Comparison of ENCODE assay signal across 12 cellular contexts in the genomic region with DNA sequence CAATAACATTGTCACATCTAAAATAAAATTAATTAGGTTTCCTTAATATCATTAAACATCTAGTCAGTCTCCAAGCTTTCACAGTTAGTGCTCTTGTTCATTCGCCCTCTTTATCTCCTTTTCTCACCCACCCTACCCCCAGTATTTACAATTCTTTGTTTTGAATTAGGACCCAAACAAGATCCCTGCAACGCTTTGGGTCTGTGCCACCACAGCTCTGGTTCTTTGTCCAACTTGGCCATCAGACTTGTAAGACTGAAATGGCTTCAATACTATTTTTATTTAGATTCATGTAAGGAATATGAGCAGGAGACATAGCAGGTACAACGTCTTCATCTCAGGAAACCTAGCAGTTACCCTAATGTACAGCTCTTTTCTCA.
DNase-seq lines count a peak whose midpoint lies in the region; ATAC-seq and TF ChIP-seq lines count a peak whose summit lies in the region.
"Had no signal": no experiment of that assay in that cellular context is flagged by ENCODE, and none has a peak within 500 bp of the region (broad histone marks: within the 10 kb centered on the region; RNA-seq: fewer than 3 reads in every experiment).

No MANE protein-coding gene starts in this region.

- H3K9me3 ChIP-seq in iPS-18a (ENCODE audit: control insufficient read depth, low read depth, low read length) (no peaks in the 10 kb centered on the region), thoracic aorta (no peaks in the 10 kb centered on the region), gastrocnemius medialis (no peaks in the 10 kb centered on the region)

- TF ChIP-seq CTCF in brain (conservative IDR thresholded peaks at IDR 0.05) (no peak), thoracic aorta (IDR thresholded peaks at IDR 0.05) (no peak), gastrocnemius medialis (IDR thresholded peaks at IDR 0.05 in 4 of 5, conservative IDR thresholded peaks at IDR 0.05 in 1 of 5) (no peak)

- H3K27me3 ChIP-seq in iPS-18a (ENCODE audit: control insufficient read depth, insufficient read depth, low read length) (no peaks in the 10 kb centered on the region), thoracic aorta (replicated peaks; ENCODE audit: insufficient read depth) (no peaks in the 10 kb centered on the region), gastrocnemius medialis (no peaks in the 10 kb centered on the region)

- H3K27me3 Mint-ChIP-seq in brain = no peaks in the 10 kb centered on the region

- peak; percentile 55 for DNase-seq in Right ventricle myocardium superior
- no peak for DNase-seq in cardiac septum (ENCODE audit: low spot score)
- DNase-seq in thoracic aorta (ENCODE audit: low spot score) = no peak
- DNase-seq in NCI-H1694 treated with DMSO at 0.1 percent for 48 hours (lab: John Stamatoyannopoulos, UW) = no peak
- no peak for DNase-seq in gastrocnemius medialis
- no peak for DNase-seq in H4 (ENCODE audit: low spot score)
- DNase-seq: activated naive CD4-positive, alpha-beta T cell treated with anti-CD3 and anti-CD28 coated beads for 36 hours; left colon; NCI-H526 had no signal

- in situ Hi-C loops in gastrocnemius medialis (cut with MboI; ENCODE audit: low sequenced_read_pairs in 4 of 4) = no loop called here

- H3K4me1 ChIP-seq in iPS-18a (ENCODE audit: control insufficient read depth, low read depth, low read length) (peaks cover 18% of the 10 kb centered on the region), thoracic aorta (ENCODE audit: control insufficient read depth in 1 of 2, low read depth in 2 of 2) (peaks cover 11 to 33% of the 10 kb centered on the region in 2 donors), gastrocnemius medialis (peaks cover 12 to 17% of the 10 kb centered on the region in 2 donors)

- H3K36me3 ChIP-seq in iPS-18a (ENCODE audit: control insufficient read depth, low read depth, low read length) = no peaks in the 10 kb centered on the region
- no peaks in the 10 kb centered on the region for H3K36me3 ChIP-seq in thoracic aorta
- H3K36me3 ChIP-seq in gastrocnemius medialis = no peaks in the 10 kb centered on the region

- H3K4me3 Mint-ChIP-seq in brain = peak overlapping the region in 1 of 5 experiments; percentile 4
- H3K4me3 Mint-ChIP-seq: activated naive CD4-positive, alpha-beta T cell treated with anti-CD3 and anti-CD28 coated beads for 36 hours had no signal

- H3K4me3 ChIP-seq in iPS-18a (ENCODE audit: low read length) (peak overlapping the region; percentile 13), thoracic aorta (no peak overlapping the region), gastrocnemius medialis (no peak overlapping the region)
- H3K4me3 ChIP-seq: coronary artery had no signal

- peak overlapping the region; percentile 69 for H3K9ac ChIP-seq in iPS-18a (ENCODE audit: low read length)

- peak overlapping the region; percentile 20 to 80 (median 63) for H3K27ac Mint-ChIP-seq in brain
- H3K27ac Mint-ChIP-seq: activated naive CD4-positive, alpha-beta T cell treated with anti-CD3 and anti-CD28 coated beads for 36 hours had no signal

- intact Hi-C loops in Right ventricle myocardium superior (cut with DNase I) (no loop called here), cardiac septum (cut with DNase I) (loop anchor here (10.0 kb wide), 1 partner anchor 774 kb away; no protein-coding TSS in a partner anchor), gastrocnemius medialis (cut with DNase I; ENCODE audit: low total_unique reads) (no loop called here)

- peaks cover 75% of the 10 kb centered on the region for H3K36me3 Mint-ChIP-seq in brain

- no peak for TF ChIP-seq POLR2A in gastrocnemius medialis (IDR thresholded peaks at IDR 0.05)

- peaks cover 15 to 46% (median 31%) of the 10 kb centered on the region in 5 experiments for H3K9me3 Mint-ChIP-seq in brain

- ATAC-seq in Right ventricle myocardium superior (ENCODE audit: poor library complexity) (no peak), thoracic aorta (ENCODE audit: insufficient number of reproducible peaks, low FRiP score, low read depth) (no peak), gastrocnemius medialis (no peak)
- ATAC-seq: left colon had no signal

- H3K4me1 Mint-ChIP-seq in brain = peaks cover 24% of the 10 kb centered on the region

- H3K27ac ChIP-seq in iPS-18a (ENCODE audit: low read length) (peak overlapping the region; percentile 97), thoracic aorta (peak overlapping the region; percentile 2 to 20), gastrocnemius medialis (no peak overlapping the region)

Comparison
In these comparisons a context has a peak if more than half of its experiments do, and no peak if none do; other contexts are left out.
1. H3K27ac ChIP-seq: peak in iPS-18a (single experiment) and thoracic aorta (2 of 2); none in gastrocnemius medialis (0 of 4).